ENCODE assay signal across 31 cellular contexts in the genomic region with DNA sequence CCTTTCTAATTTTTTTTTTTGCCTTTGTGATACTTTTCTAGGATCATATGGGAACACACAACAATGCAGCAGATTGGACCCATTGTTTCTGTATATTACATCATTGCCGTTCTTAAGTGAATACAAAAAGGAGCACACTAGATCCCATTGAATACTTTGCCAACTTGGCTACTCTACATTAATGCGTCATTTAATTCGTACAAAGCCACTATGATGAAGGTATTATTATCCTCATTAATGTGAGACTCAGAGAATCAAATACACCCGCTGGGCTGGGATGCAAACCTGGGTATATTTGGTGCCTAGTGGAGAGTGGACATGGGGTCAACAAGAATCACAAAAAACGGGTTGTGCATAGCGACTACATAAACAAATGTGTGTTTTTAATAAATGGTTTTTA. TPM values are rescaled to one million over a fixed set of nuclear protein-coding genes. Genes with fewer than 3 reads are reported as not detected.
DNase-seq lines count a peak whose midpoint lies in the region; ATAC-seq and TF ChIP-seq lines count a peak whose summit lies in the region.
"Had no signal": no experiment of that assay in that cellular context is flagged by ENCODE, and none has a peak within 500 bp of the region (broad histone marks: within the 10 kb centered on the region; RNA-seq: fewer than 3 reads in every experiment).

No MANE protein-coding gene starts in this region.

- no peak for TF ChIP-seq EP300 in sigmoid colon (IDR thresholded peaks at IDR 0.05)

- no peaks in the 10 kb centered on the region for H3K36me3 ChIP-seq in sigmoid colon
- H3K36me3 ChIP-seq: BLaER1 treated with 17β-estradiol and CSF1 and Interleukin-3, amounts not matched to agents 10 nM and 100 nM; cardiac muscle cell; SJSA1; tibial artery had no signal

- H3K27me3 ChIP-seq in sigmoid colon, result no peaks in the 10 kb centered on the region
- H3K27me3 ChIP-seq: BLaER1 treated with 17β-estradiol and CSF1 and Interleukin-3, amounts not matched to agents 10 nM and 100 nM; SJSA1; tibial artery had no signal

- H3K4me1 ChIP-seq in sigmoid colon, result peaks cover 0 to 7% (median 0%) of the 10 kb centered on the region in 4 donors

- no peak overlapping the region for H3K4me3 ChIP-seq in sigmoid colon
- H3K4me3 ChIP-seq: BLaER1 treated with 17β-estradiol and CSF1 and Interleukin-3, amounts not matched to agents 10 nM and 100 nM; cardiac muscle cell; lung; SJSA1; tibial artery had no signal

- no peaks in the 10 kb centered on the region for H3K9me3 ChIP-seq in sigmoid colon
- H3K9me3 ChIP-seq: SJSA1, tibial artery had no signal

- no peak for TF ChIP-seq CTCF in sigmoid colon (IDR thresholded peaks at IDR 0.05)

- WGBS in sigmoid colon, 2 donors, result 89 to 90% methylated on average over 6 of the region's 6 CpGs

- H3K27ac ChIP-seq in angular gyrus (ENCODE audit: low read depth, low read length) (peak overlapping the region; percentile 73), sigmoid colon (peak overlapping the region; percentile 24 to 45 (median 42))
- H3K27ac ChIP-seq: BLaER1 treated with 17β-estradiol and CSF1 and Interleukin-3, amounts not matched to agents 10 nM and 100 nM; cardiac muscle cell had no signal

- ATAC-seq in HG02884 (IDR thresholded peaks at IDR 0.05; ENCODE audit: unreplicated experiment), result no peak
- ATAC-seq: activated CD4-positive, CD25-positive, alpha-beta regulatory T cell treated with anti-CD3 and anti-CD28 coated beads, Interleukin-2, amount 50 U/mL, for 24 hours; stimulated activated naive B cell treated with anti-CD40 and anti-IgM and Interleukin-4, amounts not matched to agents 10 μg/mL and 1 μg/mL and 100 μg/mL, for 72 hours had no signal

- DNase-seq in Ammon's horn (ENCODE audit: low spot score) (peak; percentile 78), hippocampal formation (lab: John Stamatoyannopoulos, UW) (peak; percentile 20 to 79), sigmoid colon (no peak), NCI-H524 treated with DMSO at 0.1 percent for 48 hours (lab: John Stamatoyannopoulos, UW) (no peak), DMS114 treated with DMSO at 0.1 percent for 48 hours (lab: John Stamatoyannopoulos, UW; ENCODE audit: unreplicated experiment) (no peak), NCI-H2029 (lab: John Stamatoyannopoulos, UW) (no peak)
- DNase-seq: activated CD4-positive, alpha-beta memory T cell treated with anti-CD3 and anti-CD28 coated beads, Interleukin-2, amount 10 ng/mL, durations not matched to agents 7 days and 5 days; activated CD8-positive, alpha-beta memory T cell treated with anti-CD3 and anti-CD28 coated beads, Interleukin-2, amount 50 U/mL, for 48 hours; activated naive CD4-positive, alpha-beta T cell treated with anti-CD3 and anti-CD28 coated beads, Interleukin-2, amount 50 U/mL, for 16 hours; COR-L47; dermis blood vessel endothelial cell; DMS79; GDM1; NCI-H1092; NCI-H187 treated with DMSO at 0.1 percent for 48 hours; NCI-H774; stimulated activated CD4-positive, alpha-beta T cell treated with anti-CD3 and anti-CD28 coated beads, Interleukin-15, amount 100 ng/mL, for 24 hours; stimulated activated naive B cell treated with anti-CD40 and anti-IgM and Interleukin-4, amounts not matched to agents 10 μg/mL and 1 μg/mL and 100 μg/mL, for 72 hours had no signal

- intact Hi-C loops in sigmoid colon (cut with DNase I), result loop anchor here (5.0 to 10.0 kb wide), 3 partner anchors 261 to 661 kb away; partner anchors contain the start of gene LPAR1

- TF ChIP-seq POLR2A in sigmoid colon (IDR thresholded peaks at IDR 0.05), result no peak

RNA-seq across cellular contexts. Expression of gene OR2K2, which starts 31.9 kb away (rescaled TPM):
- not detected for total RNA-seq in sigmoid colon
- polyA plus RNA-seq in sigmoid colon, result not detected
- total RNA-seq: activated CD4-positive, alpha-beta memory T cell treated with anti-CD3 and anti-CD28 coated beads, Interleukin-2, amount 10 ng/mL, durations not matched to agents 7 days and 5 days; cardiac muscle cell; dermis blood vessel endothelial cell; H1; lung; progenitor cell of endocrine pancreas; RPMI7951; SJSA1; T-helper 1 cell treated with Interleukin-12 subunit alpha and Interleukin-12 subunit beta and Interleukin-4 antibody, amounts not matched to agents 30 ng/mL and 1 ng/mL, for 36 hours had no signal
- polyA plus RNA-seq: H1, IgD-negative memory B cell, lung had no signal

Comparison
In these comparisons a context has a peak if more than half of its experiments do, and no peak if none do; other contexts are left out.
1. DNase-seq: peak in Ammon's horn (single experiment) and hippocampal formation (2 of 2); none in sigmoid colon (single experiment), NCI-H524 treated with DMSO at 0.1 percent for 48 hours (single experiment), DMS114 treated with DMSO at 0.1 percent for 48 hours (single experiment) and NCI-H2029 (single experiment).